Comparison of ENCODE assay signal across 1 cellular context in the genomic region with DNA sequence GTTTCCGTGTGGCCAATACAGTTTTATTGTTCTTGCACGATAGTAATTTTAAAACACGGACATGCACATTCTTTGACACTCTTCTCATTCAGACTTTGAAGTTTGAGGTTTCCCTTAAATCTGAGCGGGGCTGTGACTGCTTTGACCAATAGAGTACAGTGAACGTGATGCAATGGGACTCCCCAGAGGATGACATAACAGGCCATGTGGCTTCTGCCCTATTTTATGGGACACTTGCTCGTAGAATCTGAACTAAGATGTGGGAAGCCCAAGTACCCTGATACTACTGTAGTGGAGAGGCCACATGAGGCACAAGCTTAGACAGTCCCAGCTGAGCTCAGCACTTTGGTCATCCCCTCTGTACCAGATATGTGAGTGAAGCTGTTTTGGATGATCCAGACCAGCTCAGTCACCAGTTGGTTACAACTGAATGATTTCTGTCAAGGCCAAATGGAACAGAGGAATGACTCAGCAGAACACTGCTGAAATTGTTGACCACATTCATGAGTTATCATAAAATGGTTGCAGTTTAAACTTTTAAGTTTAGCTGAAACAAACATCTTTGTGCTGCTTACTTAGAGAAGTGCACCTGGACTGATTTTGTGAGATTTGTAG.
TF ChIP-seq lines count a peak whose summit lies in the region.

No MANE protein-coding gene starts in this region.

TF ChIP-seq in SK-N-SH, 30 proteins besides CTCF, POLR2A, EP300 and RAD21 (continued from another document):
- TF ChIP-seq, protein P1, sequence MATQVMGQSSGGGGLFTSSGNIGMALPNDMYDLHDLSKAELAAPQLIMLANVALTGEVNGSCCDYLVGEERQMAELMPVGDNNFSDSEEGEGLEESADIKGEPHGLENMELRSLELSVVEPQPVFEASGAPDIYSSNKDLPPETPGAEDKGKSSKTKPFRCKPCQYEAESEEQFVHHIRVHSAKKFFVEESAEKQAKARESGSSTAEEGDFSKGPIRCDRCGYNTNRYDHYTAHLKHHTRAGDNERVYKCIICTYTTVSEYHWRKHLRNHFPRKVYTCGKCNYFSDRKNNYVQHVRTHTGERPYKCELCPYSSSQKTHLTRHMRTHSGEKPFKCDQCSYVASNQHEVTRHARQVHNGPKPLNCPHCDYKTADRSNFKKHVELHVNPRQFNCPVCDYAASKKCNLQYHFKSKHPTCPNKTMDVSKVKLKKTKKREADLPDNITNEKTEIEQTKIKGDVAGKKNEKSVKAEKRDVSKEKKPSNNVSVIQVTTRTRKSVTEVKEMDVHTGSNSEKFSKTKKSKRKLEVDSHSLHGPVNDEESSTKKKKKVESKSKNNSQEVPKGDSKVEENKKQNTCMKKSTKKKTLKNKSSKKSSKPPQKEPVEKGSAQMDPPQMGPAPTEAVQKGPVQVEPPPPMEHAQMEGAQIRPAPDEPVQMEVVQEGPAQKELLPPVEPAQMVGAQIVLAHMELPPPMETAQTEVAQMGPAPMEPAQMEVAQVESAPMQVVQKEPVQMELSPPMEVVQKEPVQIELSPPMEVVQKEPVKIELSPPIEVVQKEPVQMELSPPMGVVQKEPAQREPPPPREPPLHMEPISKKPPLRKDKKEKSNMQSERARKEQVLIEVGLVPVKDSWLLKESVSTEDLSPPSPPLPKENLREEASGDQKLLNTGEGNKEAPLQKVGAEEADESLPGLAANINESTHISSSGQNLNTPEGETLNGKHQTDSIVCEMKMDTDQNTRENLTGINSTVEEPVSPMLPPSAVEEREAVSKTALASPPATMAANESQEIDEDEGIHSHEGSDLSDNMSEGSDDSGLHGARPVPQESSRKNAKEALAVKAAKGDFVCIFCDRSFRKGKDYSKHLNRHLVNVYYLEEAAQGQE (IDR thresholded peaks at IDR 0.05; ENCODE audit: low read depth, low read length): no peak
- TF ChIP-seq RCOR1 (IDR thresholded peaks at IDR 0.05; ENCODE audit: low read length): no peak
- no peak for TF ChIP-seq ELF1 (IDR thresholded peaks at IDR 0.05)
- TF ChIP-seq, protein P2, sequence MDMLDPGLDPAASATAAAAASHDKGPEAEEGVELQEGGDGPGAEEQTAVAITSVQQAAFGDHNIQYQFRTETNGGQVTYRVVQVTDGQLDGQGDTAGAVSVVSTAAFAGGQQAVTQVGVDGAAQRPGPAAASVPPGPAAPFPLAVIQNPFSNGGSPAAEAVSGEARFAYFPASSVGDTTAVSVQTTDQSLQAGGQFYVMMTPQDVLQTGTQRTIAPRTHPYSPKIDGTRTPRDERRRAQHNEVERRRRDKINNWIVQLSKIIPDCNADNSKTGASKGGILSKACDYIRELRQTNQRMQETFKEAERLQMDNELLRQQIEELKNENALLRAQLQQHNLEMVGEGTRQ (IDR thresholded peaks at IDR 0.05; ENCODE audit: borderline replicate concordance, low read depth, low read length): no peak
- TF ChIP-seq, protein P3, sequence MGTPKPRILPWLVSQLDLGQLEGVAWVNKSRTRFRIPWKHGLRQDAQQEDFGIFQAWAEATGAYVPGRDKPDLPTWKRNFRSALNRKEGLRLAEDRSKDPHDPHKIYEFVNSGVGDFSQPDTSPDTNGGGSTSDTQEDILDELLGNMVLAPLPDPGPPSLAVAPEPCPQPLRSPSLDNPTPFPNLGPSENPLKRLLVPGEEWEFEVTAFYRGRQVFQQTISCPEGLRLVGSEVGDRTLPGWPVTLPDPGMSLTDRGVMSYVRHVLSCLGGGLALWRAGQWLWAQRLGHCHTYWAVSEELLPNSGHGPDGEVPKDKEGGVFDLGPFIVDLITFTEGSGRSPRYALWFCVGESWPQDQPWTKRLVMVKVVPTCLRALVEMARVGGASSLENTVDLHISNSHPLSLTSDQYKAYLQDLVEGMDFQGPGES (IDR thresholded peaks at IDR 0.05; ENCODE audit: low read depth, low read length): no peak
- no peak for TF ChIP-seq FOSL2 (IDR thresholded peaks at IDR 0.05; ENCODE audit: borderline replicate concordance, low read depth)
